21 cellular contexts compared by ENCODE assay signal in the genomic region with DNA sequence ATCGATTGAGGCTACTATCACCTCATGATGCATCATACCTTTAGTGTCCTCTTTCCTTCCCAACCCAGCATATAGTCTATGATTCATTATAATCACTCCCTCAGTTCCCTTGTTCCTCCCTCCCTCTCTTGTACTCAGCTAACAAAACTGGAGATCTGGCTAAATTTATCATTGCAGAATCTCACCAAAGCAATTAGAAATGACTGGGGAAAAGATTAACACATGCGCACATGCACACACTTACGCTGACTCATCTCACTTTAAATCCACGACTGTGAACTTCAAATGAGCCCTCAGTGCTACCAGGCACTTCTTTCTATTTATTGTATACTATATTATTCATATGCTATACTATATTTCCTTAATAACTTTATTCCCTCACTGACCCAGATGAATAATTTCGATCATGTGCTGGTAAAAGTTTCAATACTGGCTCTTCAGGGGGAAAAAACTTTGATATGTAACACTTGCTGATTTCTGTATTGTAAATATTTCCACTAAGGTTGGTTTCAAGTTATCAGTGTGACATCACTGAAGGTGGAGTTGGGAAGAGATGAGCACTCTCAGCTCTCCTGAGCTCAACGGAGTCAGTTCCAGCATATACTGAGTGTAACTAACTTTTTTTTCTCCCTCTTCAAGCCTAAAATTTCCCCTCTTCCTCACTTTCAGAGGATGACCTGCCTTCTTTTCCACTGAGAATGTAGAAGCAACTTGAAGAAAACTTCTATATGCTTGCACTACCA.
DNase-seq lines count a peak whose midpoint lies in the region; ATAC-seq and TF ChIP-seq lines count a peak whose summit lies in the region.
"Had no signal": no experiment of that assay in that cellular context is flagged by ENCODE, and none has a peak within 500 bp of the region (broad histone marks: within the 10 kb centered on the region; RNA-seq: fewer than 3 reads in every experiment).

No MANE protein-coding gene starts in this region.

- CTCF ChIA-PET in IMR-90 (lab: Yijun Ruan, JAX) = interaction anchor here (0.6 kb wide), 1 partner anchor 19 kb away, joined by 3 read pairs; no protein-coding TSS in a partner anchor

- H3K18ac ChIP-seq in IMR-90 (ENCODE audit: low read depth, low read length) = no peak overlapping the region

- intact Hi-C loops in IMR-90 (cut with micrococcal nuclease) = no loop called here

- 100% methylated on average over 1 of the region's 6 CpGs; no CpG with 5 or more reads in 1 of the 2 experiments for WGBS in IMR-90 (ENCODE audit: extremely low coverage in 2 of 2, insufficient read length in 1 of 2), 2 experiments

- no peaks in the 10 kb centered on the region for H4K20me1 ChIP-seq in IMR-90 (ENCODE audit: insufficient read depth, low read length)

- peaks cover 7% of the 10 kb centered on the region for H3K9me3 Mint-ChIP-seq in activated naive CD8-positive, alpha-beta T cell (ENCODE audit: low read depth)
- H3K9me3 Mint-ChIP-seq in stimulated activated naive CD8-positive, alpha-beta T cell treated with anti-CD3 and anti-CD28 coated beads, Interleukin-15, Interleukin-2, amounts not matched to agents 100 ng/mL and 50 ng/mL, for 24 hours = peaks cover 12% of the 10 kb centered on the region
- H3K9me3 Mint-ChIP-seq: stimulated activated memory B cell treated with anti-CD40 and anti-IgM and Interleukin-4, amounts not matched to agents 10 μg/mL and 1 μg/mL and 100 μg/mL, for 72 hours had no signal

- DNase-seq in stimulated activated CD4-positive, alpha-beta T cell treated with anti-CD3 and anti-CD28 coated beads, Interleukin-15, amount 100 ng/mL, for 24 hours = peak; percentile 18
- DNase-seq in stimulated activated CD4-positive, alpha-beta T cell treated with anti-CD3 and anti-CD28 coated beads, Interleukin-2, amount 100 ng/mL, for 24 hours = no peak
- DNase-seq in IMR-90 (peak; percentile 8), activated gamma-delta T cell (lab: John Stamatoyannopoulos, UW) (no peak)
- DNase-seq: activated naive CD8-positive, alpha-beta T cell treated with anti-CD3 and anti-CD28 coated beads, Interleukin-2, amount 10 ng/mL, durations not matched to agents 7 days and 5 days; COR-L47; lower lobe of right lung; NCI-H1092; NCI-H524; occipital lobe; Right ventricle myocardium superior; T-cell had no signal

- in situ Hi-C loops in IMR-90 (cut with MboI; ENCODE audit: low sequenced_read_pairs) = no loop called here

- H3K9me1 ChIP-seq in IMR-90 (ENCODE audit: insufficient read depth, low read length) = no peaks in the 10 kb centered on the region

- H3K27ac ChIP-seq in IMR-90 (ENCODE audit: insufficient read depth, low read length) = no peak overlapping the region
- H3K27ac ChIP-seq: hepatocyte, lower lobe of right lung, right atrium auricular region, VCaP had no signal

- no peak for TF ChIP-seq POLR2A in IMR-90 (IDR thresholded peaks at IDR 0.05; ENCODE audit: low read depth, low read length)

- H3K4me1 Mint-ChIP-seq in activated naive CD8-positive, alpha-beta T cell (ENCODE audit: low read depth) = peaks cover 7% of the 10 kb centered on the region
- peaks cover 22% of the 10 kb centered on the region for H3K4me1 Mint-ChIP-seq in stimulated activated naive CD8-positive, alpha-beta T cell treated with anti-CD3 and anti-CD28 coated beads, Interleukin-15, Interleukin-2, amounts not matched to agents 100 ng/mL and 50 ng/mL, for 24 hours (ENCODE audit: low read depth)
- H3K4me1 Mint-ChIP-seq: activated naive CD8-positive, alpha-beta T cell treated with anti-CD3 and anti-CD28 coated beads, Interleukin-2, amount 10 ng/mL, durations not matched to agents 7 days and 5 days; B cell; stimulated activated memory B cell treated with anti-CD40 and anti-IgM and Interleukin-4, amounts not matched to agents 10 μg/mL and 1 μg/mL and 100 μg/mL, for 72 hours; T-cell had no signal

- ATAC-seq in IMR-90 (ENCODE audit: low read depth) (0 out of 2 replicates have a peak, but pooled peaks have one; percentile 24), HG03175 (IDR thresholded peaks at IDR 0.05; ENCODE audit: unreplicated experiment) (no peak), HG02852 (IDR thresholded peaks at IDR 0.05; ENCODE audit: unreplicated experiment) (no peak)
- ATAC-seq: lower lobe of right lung; stimulated activated memory B cell treated with anti-CD40 and anti-IgM and Interleukin-4, amounts not matched to agents 10 μg/mL and 1 μg/mL and 100 μg/mL, for 72 hours; T-cell had no signal

- no peak overlapping the region for H3K4ac ChIP-seq in IMR-90 (ENCODE audit: low read depth, low read length)

- no peaks in the 10 kb centered on the region for H3K9me3 ChIP-seq in IMR-90 (ENCODE audit: control insufficient read depth, insufficient read depth, low read length)
- H3K9me3 ChIP-seq: lower lobe of right lung, right atrium auricular region had no signal

- no peak overlapping the region for H3K4me2 ChIP-seq in IMR-90 (ENCODE audit: low read depth, low read length)
- H3K4me2 ChIP-seq: hepatocyte had no signal

- H3K27ac Mint-ChIP-seq in activated naive CD8-positive, alpha-beta T cell = peak overlapping the region; percentile 51
- H3K27ac Mint-ChIP-seq in stimulated activated naive CD8-positive, alpha-beta T cell treated with anti-CD3 and anti-CD28 coated beads, Interleukin-15, Interleukin-2, amounts not matched to agents 100 ng/mL and 50 ng/mL, for 24 hours = peak overlapping the region; percentile 30
- H3K27ac Mint-ChIP-seq: activated naive CD8-positive, alpha-beta T cell treated with anti-CD3 and anti-CD28 coated beads, Interleukin-2, amount 10 ng/mL, durations not matched to agents 7 days and 5 days; B cell; stimulated activated memory B cell treated with anti-CD40 and anti-IgM and Interleukin-4, amounts not matched to agents 10 μg/mL and 1 μg/mL and 100 μg/mL, for 72 hours; T-cell had no signal

- no peak overlapping the region for H2AK9ac ChIP-seq in IMR-90 (replicated peaks; ENCODE audit: low read depth, low read length, poor library complexity)

- TF ChIP-seq RAD21 in IMR-90 (IDR thresholded peaks at IDR 0.05; ENCODE audit: low read length) = no peak

- no peak overlapping the region for H4K91ac ChIP-seq in IMR-90 (ENCODE audit: insufficient read depth, low read depth, low read length)

- no peak overlapping the region for H3K9ac ChIP-seq in IMR-90 (ENCODE audit: low read depth, low read length)

- no peak overlapping the region for H3K14ac ChIP-seq in IMR-90 (replicated peaks; ENCODE audit: low read depth, low read length)

- no peak for TF ChIP-seq CTCF in IMR-90 (conservative IDR thresholded peaks at IDR 0.05; ENCODE audit: low read depth, low read length)

- H3K27me3 ChIP-seq in IMR-90 (ENCODE audit: control insufficient read depth, insufficient read depth, low read length) = no peaks in the 10 kb centered on the region
- H3K27me3 ChIP-seq: hepatocyte, right atrium auricular region had no signal

- no peak overlapping the region for H2BK15ac ChIP-seq in IMR-90 (ENCODE audit: low read depth, low read length)

- H2AK5ac ChIP-seq in IMR-90 (ENCODE audit: low read depth, low read length) = no peak overlapping the region

- no peak overlapping the region for H2BK20ac ChIP-seq in IMR-90 (ENCODE audit: low read depth, low read length)

- H2AFZ ChIP-seq in IMR-90 (replicated peaks; ENCODE audit: low read length, poor library complexity) = no peak overlapping the region
- H2AFZ ChIP-seq: hepatocyte had no signal

- H3K79me1 ChIP-seq in IMR-90 (ENCODE audit: low read depth in 1 of 2, low read length in 2 of 2) = no peaks in the 10 kb centered on the region

- no TSS peak for BruUV-seq in IMR-90 (replicated peaks; lab: Mats Ljungman, UMichigan)

- H3K36me3 Mint-ChIP-seq in activated naive CD8-positive, alpha-beta T cell = peaks cover 2% of the 10 kb centered on the region
- H3K36me3 Mint-ChIP-seq in stimulated activated naive CD8-positive, alpha-beta T cell treated with anti-CD3 and anti-CD28 coated beads, Interleukin-15, Interleukin-2, amounts not matched to agents 100 ng/mL and 50 ng/mL, for 24 hours (ENCODE audit: low read depth) = peaks cover 4% of the 10 kb centered on the region
- H3K36me3 Mint-ChIP-seq: activated naive CD8-positive, alpha-beta T cell treated with anti-CD3 and anti-CD28 coated beads, Interleukin-2, amount 10 ng/mL, durations not matched to agents 7 days and 5 days; stimulated activated memory B cell treated with anti-CD40 and anti-IgM and Interleukin-4, amounts not matched to agents 10 μg/mL and 1 μg/mL and 100 μg/mL, for 72 hours had no signal

- H2BK5ac ChIP-seq in IMR-90 (ENCODE audit: low read depth, low read length, poor library complexity, severe bottlenecking) = no peak overlapping the region

- 0 out of 2 replicates have a peak, but pooled peaks cover 2% of the 10 kb centered on the region for H3K4me1 ChIP-seq in IMR-90 (ENCODE audit: control insufficient read depth, insufficient read depth, low read length)
- H3K4me1 ChIP-seq: lower lobe of right lung, right atrium auricular region had no signal

- H3K4me3 ChIP-seq in IMR-90 (ENCODE audit: insufficient read depth, low read depth, low read length) = no peak overlapping the region
- H3K4me3 ChIP-seq: hepatocyte, lower lobe of right lung, right atrium auricular region had no signal

- H3K27me3 Mint-ChIP-seq in activated naive CD8-positive, alpha-beta T cell = no peaks in the 10 kb centered on the region
- H3K27me3 Mint-ChIP-seq in stimulated activated naive CD8-positive, alpha-beta T cell treated with anti-CD3 and anti-CD28 coated beads, Interleukin-15, Interleukin-2, amounts not matched to agents 100 ng/mL and 50 ng/mL, for 24 hours = no peaks in the 10 kb centered on the region
- H3K27me3 Mint-ChIP-seq: activated naive CD8-positive, alpha-beta T cell treated with anti-CD3 and anti-CD28 coated beads, Interleukin-2, amount 10 ng/mL, durations not matched to agents 7 days and 5 days; T-cell had no signal

- H4K5ac ChIP-seq in IMR-90 (ENCODE audit: low read depth, low read length) = no peak overlapping the region

- POLR2A ChIA-PET in IMR-90 (lab: Charles Lee; ENCODE audit: unreplicated experiment) = no interaction called here

- dilution Hi-C loops in IMR-90 (cut with HindIII; ENCODE audit: low sequenced_read_pairs, unreplicated experiment) = no loop called here

- no peaks in the 10 kb centered on the region for H3K36me3 ChIP-seq in IMR-90 (ENCODE audit: control insufficient read depth, insufficient read depth, low read length)
- H3K36me3 ChIP-seq: lower lobe of right lung, right atrium auricular region had no signal

- no peak overlapping the region for H3K56ac ChIP-seq in IMR-90 (ENCODE audit: extremely low read depth, insufficient read depth, low read length)

- H2BK120ac ChIP-seq in IMR-90 (ENCODE audit: low read depth, low read length) = no peak overlapping the region

- H3K23ac ChIP-seq in IMR-90 (ENCODE audit: low read depth, low read length) = no peak overlapping the region

- H4K8ac ChIP-seq in IMR-90 (ENCODE audit: low read depth in 2 of 2, low read length in 2 of 2) = no peak overlapping the region

- H3K4me3 Mint-ChIP-seq in activated naive CD8-positive, alpha-beta T cell = no peak overlapping the region
- no peak overlapping the region for H3K4me3 Mint-ChIP-seq in stimulated activated naive CD8-positive, alpha-beta T cell treated with anti-CD3 and anti-CD28 coated beads, Interleukin-15, Interleukin-2, amounts not matched to agents 100 ng/mL and 50 ng/mL, for 24 hours
- H3K4me3 Mint-ChIP-seq: activated naive CD8-positive, alpha-beta T cell treated with anti-CD3 and anti-CD28 coated beads, Interleukin-2, amount 10 ng/mL, durations not matched to agents 7 days and 5 days; B cell; stimulated activated memory B cell treated with anti-CD40 and anti-IgM and Interleukin-4, amounts not matched to agents 10 μg/mL and 1 μg/mL and 100 μg/mL, for 72 hours; T-cell had no signal

Comparison
In these comparisons a context has a peak if more than half of its experiments do, and no peak if none do; other contexts are left out.
1. DNase-seq: peak in stimulated activated CD4-positive, alpha-beta T cell treated with anti-CD3 and anti-CD28 coated beads, Interleukin-15, amount 100 ng/mL, for 24 hours (single experiment) and IMR-90 (single experiment); none in stimulated activated CD4-positive, alpha-beta T cell treated with anti-CD3 and anti-CD28 coated beads, Interleukin-2, amount 100 ng/mL, for 24 hours (0 of 2) and activated gamma-delta T cell (single experiment).